ENCODE assay signal across 30 cellular contexts in the genomic region with DNA sequence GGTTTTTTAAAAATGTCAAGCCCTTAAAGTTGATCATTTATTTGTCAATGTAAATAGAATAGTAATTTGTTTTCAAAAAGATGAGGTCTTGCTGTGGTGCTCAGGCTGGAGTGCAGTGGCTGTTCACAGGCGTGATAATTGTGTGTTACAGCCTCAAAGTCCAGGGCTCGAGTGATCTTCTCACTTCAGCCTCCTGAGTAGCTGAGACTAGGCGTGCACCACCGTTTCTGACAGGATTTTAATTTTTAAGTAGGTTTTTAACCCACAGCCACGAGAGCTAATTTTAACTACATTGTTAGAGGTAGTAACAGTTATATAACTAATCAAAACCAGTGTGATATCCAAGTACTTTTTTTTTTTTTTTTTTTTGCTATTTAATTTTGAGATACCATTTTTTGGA. TPM values are rescaled to one million over a fixed set of nuclear protein-coding genes. Genes with fewer than 3 reads are reported as not detected.
"Had no signal": no experiment of that assay in that cellular context is flagged by ENCODE, and none has a peak within 500 bp of the region (broad histone marks: within the 10 kb centered on the region; RNA-seq: fewer than 3 reads in every experiment).

No MANE protein-coding gene starts in this region.

- H3K9me3 ChIP-seq: adrenal gland, body of pancreas, breast epithelium had no signal

- DNase-seq: activated B cell treated with CpG ODN at 0.5 μM for 24 hours; activated CD4-positive, alpha-beta T cell treated with anti-CD3 and anti-CD28 coated beads for 4 hours; activated CD4-positive, alpha-beta T cell treated with anti-CD3 and anti-CD28 coated beads, Interleukin-2, amount 50 U/mL, for 1 hour; activated CD4-positive, alpha-beta T cell treated with anti-CD3 and anti-CD28 coated beads, Interleukin-2, amount 50 U/mL, for 4 hours; activated CD4-positive, CD25-positive, alpha-beta regulatory T cell treated with anti-CD3 and anti-CD28 coated beads, Interleukin-2, amount 50 U/mL, for 72 hours; activated CD8-positive, alpha-beta memory T cell treated with anti-CD3 and anti-CD28 coated beads, Interleukin-2, amount 50 U/mL, for 4 hours; activated effector memory CD4-positive, alpha-beta T cell treated with anti-CD3 and anti-CD28 coated beads, Interleukin-2, amount 50 U/mL, for 16 hours; activated gamma-delta T cell treated with Interleukin-2 at 50 U/mL for 16 hours; activated naive CD4-positive, alpha-beta T cell; activated naive CD8-positive, alpha-beta T cell treated with anti-CD3 and anti-CD28 coated beads for 36 hours; activated T-cell treated with anti-CD3 and anti-CD28 coated beads, Interleukin-2, amount 50 U/mL, for 24 hours; adrenal gland; amniotic stem cell; aorta; body of pancreas; cerebellar nuclear complex; T-helper 9 cell had no signal

- H3K4me1 ChIP-seq: adrenal gland, body of pancreas, breast epithelium had no signal

- H3K27ac ChIP-seq: adrenal gland, body of pancreas, brain microvascular endothelial cell, breast epithelium, VCaP had no signal

- H3K4me3 ChIP-seq: adrenal gland, body of pancreas, breast epithelium had no signal

- FAIRE-seq: astrocyte, TTC549 had no signal

- H3K36me3 ChIP-seq: adrenal gland, brain microvascular endothelial cell, breast epithelium had no signal

RNA-seq across cellular contexts. Expression of gene CNMD, which starts 43.1 kb away (rescaled TPM):
- total RNA-seq: activated B cell treated with CpG ODN at 0.5 μM for 24 hours; activated CD4-positive, alpha-beta memory T cell treated with anti-CD3 and anti-CD28 coated beads for 36 hours; activated CD4-positive, alpha-beta T cell treated with anti-CD3 and anti-CD28 coated beads, Interleukin-2, amount 10 ng/mL, durations not matched to agents 24 days and 14 days; activated CD8-positive, alpha-beta memory T cell treated with anti-CD3 and anti-CD28 coated beads for 36 hours; activated CD8-positive, alpha-beta T cell treated with anti-CD3 and anti-CD28 coated beads for 36 hours; activated naive CD4-positive, alpha-beta T cell treated with anti-CD3 and anti-CD28 coated beads for 36 hours; activated naive CD4-positive, alpha-beta T cell treated with anti-CD3 and anti-CD28 coated beads, Interleukin-2, amount 50 U/mL, for 72 hours; activated naive CD8-positive, alpha-beta T cell treated with anti-CD3 and anti-CD28 coated beads for 36 hours; adrenal gland; aorta; astrocyte; cardiac septum; chondrocyte had no signal
- polyA plus RNA-seq: adrenal gland, aorta had no signal
